In genomic region chr6:5570641-5571040, GRCh38 we compare ENCODE assay signal across 24 cellular contexts.
"Had no signal": no experiment of that assay in that cellular context is flagged by ENCODE, and none has a peak within 500 bp of the region (broad histone marks: within the 10 kb centered on the region; RNA-seq: fewer than 3 reads in every experiment).

No MANE protein-coding gene starts in this region.

- H3K4me1 Mint-ChIP-seq: mesothelial cell of epicardium had no signal

- H3K9me3 ChIP-seq: ovary, right lobe of liver, testis, thyroid gland, transverse colon, upper lobe of left lung, vagina had no signal

- H3K36me3 ChIP-seq: left ventricle myocardium inferior, ovary, right atrium auricular region, right lobe of liver, stomach, thyroid gland, transverse colon, upper lobe of left lung, vagina had no signal

- H3K27ac Mint-ChIP-seq: mesothelial cell of epicardium; naive thymus-derived CD4-positive, alpha-beta T cell; natural killer cell treated with Interleukin-12 subunit alpha and Interleukin-12 subunit beta and Interleukin-15 and Interleukin-18, amount 100 ng/mL, for 72 hours; progenitor cell of endocrine pancreas; stimulated activated naive B cell treated with anti-CD40 and anti-IgM and Interleukin-4, amounts not matched to agents 10 μg/mL and 1 μg/mL and 100 μg/mL, for 72 hours had no signal

- H3K27ac ChIP-seq: left ventricle myocardium inferior, ovary, right atrium auricular region, right lobe of liver, skin epidermis, stomach, testis, thyroid gland, transverse colon, upper lobe of left lung, vagina had no signal

- H3K27me3 ChIP-seq: ovary, right atrium auricular region, right lobe of liver, stomach, testis, thyroid gland, transverse colon, upper lobe of left lung, vagina had no signal

- H3K4me3 Mint-ChIP-seq: mesothelial cell of epicardium; naive thymus-derived CD4-positive, alpha-beta T cell; natural killer cell treated with Interleukin-12 subunit alpha and Interleukin-12 subunit beta and Interleukin-15 and Interleukin-18, amount 100 ng/mL, for 72 hours; stimulated activated naive B cell treated with anti-CD40 and anti-IgM and Interleukin-4, amounts not matched to agents 10 μg/mL and 1 μg/mL and 100 μg/mL, for 72 hours had no signal

- H3K27me3 Mint-ChIP-seq: naive thymus-derived CD4-positive, alpha-beta T cell; progenitor cell of endocrine pancreas; stimulated activated naive B cell treated with anti-CD40 and anti-IgM and Interleukin-4, amounts not matched to agents 10 μg/mL and 1 μg/mL and 100 μg/mL, for 72 hours had no signal

- H3K4me1 ChIP-seq: left ventricle myocardium inferior, right atrium auricular region, right lobe of liver, stomach, testis, thyroid gland, transverse colon, upper lobe of left lung, vagina had no signal

- DNase-seq: islet precursor cell; left ventricle myocardium inferior; mesendoderm; naive thymus-derived CD4-positive, alpha-beta T cell; ovary; right lobe of liver; stimulated activated CD4-positive, alpha-beta T cell treated with anti-CD3 and anti-CD28 coated beads, Interleukin-12 subunit alpha, Interleukin-12 subunit beta, amount 100 ng/mL, for 4 hours; stimulated activated CD4-positive, alpha-beta T cell treated with anti-CD3 and anti-CD28 coated beads, Interleukin-15, amount 100 ng/mL, for 24 hours; stimulated activated CD4-positive, alpha-beta T cell treated with anti-CD3 and anti-CD28 coated beads, Interleukin-2, amount 100 ng/mL, for 24 hours; stimulated activated CD4-positive, alpha-beta T cell treated with anti-CD3 and anti-CD28 coated beads, Interleukin-4, amount 100 ng/mL, for 1 hour; stimulated activated naive B cell treated with anti-CD40 and anti-IgM and Interleukin-4, amounts not matched to agents 10 μg/mL and 1 μg/mL and 100 μg/mL, for 72 hours; stimulated activated naive CD8-positive, alpha-beta T cell treated with anti-CD3 and anti-CD28 coated beads, Interleukin-15, Interleukin-2, amounts not matched to agents 100 U/mL and 50 U/mL, for 24 hours; stomach; testis; thyroid gland; transverse colon; upper lobe of left lung had no signal

- H3K4me3 ChIP-seq: left ventricle myocardium inferior, lung, ovary, right atrium auricular region, right lobe of liver, skin epidermis, stomach, testis, thyroid gland, transverse colon, upper lobe of left lung, vagina had no signal
